ENCODE assay signal across 26 cellular contexts in genomic region chr12:9273276-9273675, GRCh38.
A peak's percentile ranks its signal among the peaks of the same experiment; 100 is the strongest.
DNase-seq lines count a peak whose midpoint lies in the region; ATAC-seq, FAIRE-seq and TF ChIP-seq lines count a peak whose summit lies in the region.
"Had no signal": no experiment of that assay in that cellular context is flagged by ENCODE, and none has a peak within 500 bp of the region (broad histone marks: within the 10 kb centered on the region; RNA-seq: fewer than 3 reads in every experiment).

No MANE protein-coding gene starts in this region.

- intact Hi-C loops in endothelial cell of umbilical vein (cut with micrococcal nuclease) (no loop called here), ovary (cut with DNase I) (no loop called here)

- H3K9ac ChIP-seq in endothelial cell of umbilical vein (replicated peaks; ENCODE audit: extremely low read depth, insufficient read depth, low read length): no peak overlapping the region

- H3K9me3 ChIP-seq in endothelial cell of umbilical vein (replicated peaks; ENCODE audit: control insufficient read depth, insufficient read depth, low read length) (no peaks in the 10 kb centered on the region), ovary (no peaks in the 10 kb centered on the region)
- H3K9me3 ChIP-seq: BE2C, upper lobe of right lung had no signal

- TF ChIP-seq CTCF in endothelial cell of umbilical vein (IDR thresholded peaks at IDR 0.05; ENCODE audit: extremely low read depth in 1 of 2, insufficient read depth in 1 of 2, low read depth in 1 of 2, low read length in 2 of 2): no peak
- no peak for TF ChIP-seq CTCF in ovary (IDR thresholded peaks at IDR 0.05)

- BruUV-seq in endothelial cell of umbilical vein (replicated peaks; lab: Mats Ljungman, UMichigan): no TSS peak

- TF ChIP-seq POLR2A in endothelial cell of umbilical vein (IDR thresholded peaks at IDR 0.05; ENCODE audit: low read depth, low read length) (no peak), ovary (IDR thresholded peaks at IDR 0.05) (no peak)

- H3K27ac ChIP-seq in endothelial cell of umbilical vein (ENCODE audit: insufficient read depth, low read depth, low read length) (no peak overlapping the region), ovary (no peak overlapping the region)
- H3K27ac ChIP-seq: dorsolateral prefrontal cortex, skin epidermis, upper lobe of right lung had no signal

- H3K4me3 ChIP-seq in endothelial cell of umbilical vein (replicated peaks in 1 of 3; ENCODE audit: insufficient read depth in 1 of 3, low read depth in 1 of 3, low read length in 3 of 3) (no peak overlapping the region), skeletal muscle cell (ENCODE audit: low read depth, low read length) (no peak overlapping the region), ovary (no peak overlapping the region)
- H3K4me3 ChIP-seq: dorsolateral prefrontal cortex, skin epidermis, upper lobe of right lung had no signal

- DNase-seq in Daoy (ENCODE audit: low read depth) (peak; percentile 1), LoVo (ENCODE audit: low spot score) (peak; percentile 64), endothelial cell of umbilical vein (ENCODE audit: low read depth, low spot score) (no peak), skeletal muscle cell (ENCODE audit: low read depth) (peak; percentile 4), GOT3 (lab: John Stamatoyannopoulos, UW) (no peak), ovary (no peak)
- DNase-seq: activated B cell treated with CpG ODN at 0.5 μM for 24 hours; activated CD8-positive, alpha-beta T cell treated with anti-CD3 and anti-CD28 coated beads for 36 hours; activated T-cell treated with anti-CD3 and anti-CD28 coated beads, Interleukin-2, amount 50 U/mL, for 48 hours; BE2C; Calu3; dorsolateral prefrontal cortex; hippocampal formation; kidney; natural killer cell; NCI-H2081; NCI-H526 treated with DMSO at 0.1 percent for 48 hours; posterior cingulate gyrus; SIG-M5; stimulated activated CD4-positive, alpha-beta T cell treated with anti-CD3 and anti-CD28 coated beads, Interleukin-4, amount 100 ng/mL, for 1 hour; T-helper 2 cell; upper lobe of right lung had no signal

- H4K20me1 ChIP-seq in endothelial cell of umbilical vein (replicated peaks; ENCODE audit: control insufficient read depth, extremely low read depth, insufficient read depth, low read length): no peaks in the 10 kb centered on the region

- peaks cover 9 to 22% of the 10 kb centered on the region in 2 experiments for H3K27me3 ChIP-seq in endothelial cell of umbilical vein (ENCODE audit: control insufficient read depth in 2 of 2, insufficient read depth in 2 of 2, low read length in 2 of 2)
- no peaks in the 10 kb centered on the region for H3K27me3 ChIP-seq in ovary
- H3K27me3 ChIP-seq: upper lobe of right lung had no signal

- H2AFZ ChIP-seq in endothelial cell of umbilical vein (ENCODE audit: low read depth, low read length): no peak overlapping the region

- TF ChIP-seq EP300 in ovary (IDR thresholded peaks at IDR 0.05): no peak

- H3K9me1 ChIP-seq in endothelial cell of umbilical vein (replicated peaks; ENCODE audit: control insufficient read depth, extremely low read depth, insufficient read depth, low read length): no peaks in the 10 kb centered on the region

- H3K4me1 ChIP-seq in endothelial cell of umbilical vein (ENCODE audit: control insufficient read depth, extremely low read depth, insufficient read depth, low read length) (no peaks in the 10 kb centered on the region), ovary (ENCODE audit: insufficient read depth) (no peaks in the 10 kb centered on the region)
- H3K4me1 ChIP-seq: upper lobe of right lung had no signal

- dilution Hi-C loops in endothelial cell of umbilical vein (cut with MboI; ENCODE audit: extremely low pct_ligation_motif_present, low sequenced_read_pairs): no loop called here

- no peaks in the 10 kb centered on the region for H3K36me3 ChIP-seq in endothelial cell of umbilical vein (ENCODE audit: control insufficient read depth in 2 of 2, extremely low read depth in 1 of 2, insufficient read depth in 2 of 2, low read length in 2 of 2)
- H3K36me3 ChIP-seq in ovary: no peaks in the 10 kb centered on the region
- H3K36me3 ChIP-seq: BE2C, upper lobe of right lung had no signal

- ATAC-seq in HG02981 (IDR thresholded peaks at IDR 0.05; ENCODE audit: unreplicated experiment): no peak
- ATAC-seq: activated CD8-positive, alpha-beta T cell treated with anti-CD3 and anti-CD28 coated beads for 36 hours; activated naive CD4-positive, alpha-beta T cell treated with anti-CD3 and anti-CD28 coated beads, Interleukin-2, amount 50 U/mL, for 72 hours; esophagus mucosa; natural killer cell; upper lobe of right lung had no signal

- WGBS in ovary, 3 donors: 71 to 80% (median 72%) methylated on average over 3 of the region's 3 CpGs

- H3K4me2 ChIP-seq in endothelial cell of umbilical vein (ENCODE audit: insufficient read depth, low read length): no peak overlapping the region

- no peak for FAIRE-seq in endothelial cell of umbilical vein (lab: Jason Lieb, UNC)
- FAIRE-seq: kidney had no signal

- POLR2A ChIA-PET in endothelial cell of umbilical vein (lab: Charles Lee): no interaction called here

- CTCF ChIA-PET in endothelial cell of umbilical vein (lab: Charles Lee): no interaction called here

- H3K79me2 ChIP-seq in endothelial cell of umbilical vein (ENCODE audit: control insufficient read depth, insufficient read depth, low read length): no peaks in the 10 kb centered on the region

TF ChIP-seq in endothelial cell of umbilical vein, 7 proteins besides CTCF, POLR2A, EP300 and RAD21:
- no peak for TF ChIP-seq EZH2 (IDR thresholded peaks at IDR 0.05; ENCODE audit: borderline replicate concordance, low read depth, low read length, severe bottlenecking)
- TF ChIP-seq GATA2 (IDR thresholded peaks at IDR 0.05; ENCODE audit: insufficient read depth, insufficient read length, low read depth, low read length): no peak
- TF ChIP-seq POLR2AphosphoS5 (IDR thresholded peaks at IDR 0.05; ENCODE audit: insufficient read depth, low read depth, low read length): no peak
- TF ChIP-seq JUN (IDR thresholded peaks at IDR 0.05; ENCODE audit: borderline replicate concordance, insufficient read depth, insufficient read length, low read depth): peak; percentile 8
- TF ChIP-seq MYC (IDR thresholded peaks at IDR 0.05; ENCODE audit: low read depth, low read length): no peak

Comparison
In these comparisons a context has a peak if more than half of its experiments do, and no peak if none do; other contexts are left out.
1. DNase-seq: peak in Daoy (single experiment), LoVo (single experiment) and skeletal muscle cell (single experiment); none in endothelial cell of umbilical vein (single experiment), GOT3 (single experiment) and ovary (0 of 5).